ENCODE assay signal across 30 cellular contexts in genomic region chr7:29606830-29607229, GRCh38. TPM values are rescaled to one million over a fixed set of nuclear protein-coding genes. Genes with fewer than 3 reads are reported as not detected.
DNase-seq lines count a peak whose midpoint lies in the region; ATAC-seq and TF ChIP-seq lines count a peak whose summit lies in the region.
"Had no signal": no experiment of that assay in that cellular context is flagged by ENCODE, and none has a peak within 500 bp of the region (broad histone marks: within the 10 kb centered on the region; RNA-seq: fewer than 3 reads in every experiment).

No MANE protein-coding gene starts in this region.

- BruUV-seq in Caco-2 (replicated peaks; lab: Mats Ljungman, UMichigan), result TSS peak; percentile 19

- peaks cover 14% of the 10 kb centered on the region for H3K9me3 Mint-ChIP-seq in Caco-2 (ENCODE audit: unreplicated experiment)
- no peaks in the 10 kb centered on the region for H3K9me3 Mint-ChIP-seq in progenitor cell of endocrine pancreas (ENCODE audit: low read depth)

- POLR2A ChIA-PET in Caco-2 (lab: Charles Lee) (no interaction called here), RWPE1 (lab: Yijun Ruan, JAX; ENCODE audit: low non-redundant PET) (no interaction called here)

- H3K27me3 Mint-ChIP-seq in Caco-2 (ENCODE audit: insufficient read depth, unreplicated experiment) (no peaks in the 10 kb centered on the region), progenitor cell of endocrine pancreas (no peaks in the 10 kb centered on the region)

- intact Hi-C loops in Caco-2 (cut with micrococcal nuclease; ENCODE audit: unreplicated experiment) (loop anchor here (5.0 to 10.0 kb wide), 2 partner anchors 125 to 492 kb away; no protein-coding TSS in a partner anchor), esophagus squamous epithelium (cut with DNase I) (no loop called here)

- H3K36me3 ChIP-seq in Caco-2 (ENCODE audit: control insufficient read depth, insufficient read depth, low read length) (no peaks in the 10 kb centered on the region), esophagus squamous epithelium (no peaks in the 10 kb centered on the region)
- H3K36me3 ChIP-seq: gastrocnemius medialis, Peyer's patch, tibial nerve had no signal

- no peaks in the 10 kb centered on the region for H3K36me3 Mint-ChIP-seq in Caco-2 (ENCODE audit: insufficient read depth, unreplicated experiment)
- H3K36me3 Mint-ChIP-seq in progenitor cell of endocrine pancreas (ENCODE audit: insufficient read depth), result no peaks in the 10 kb centered on the region
- H3K36me3 Mint-ChIP-seq: activated naive CD8-positive, alpha-beta T cell treated with anti-CD3 and anti-CD28 coated beads for 36 hours had no signal

- TF ChIP-seq CTCF in Caco-2 (IDR thresholded peaks at IDR 0.05; ENCODE audit: insufficient read depth in 1 of 2, low read depth in 1 of 2, low read length in 1 of 2, severe bottlenecking in 1 of 2, unreplicated experiment in 1 of 2), result no peak
- no peak for TF ChIP-seq CTCF in RWPE1 (conservative IDR thresholded peaks at IDR 0.05; ENCODE audit: low read depth)
- TF ChIP-seq CTCF in esophagus squamous epithelium (IDR thresholded peaks at IDR 0.05), result no peak
- no peak for TF ChIP-seq CTCF in progenitor cell of endocrine pancreas (IDR thresholded peaks at IDR 0.05; ENCODE audit: unreplicated experiment)

- H3K4me3 Mint-ChIP-seq in Caco-2 (ENCODE audit: unreplicated experiment) (no peak overlapping the region), progenitor cell of endocrine pancreas (ENCODE audit: low read depth) (no peak overlapping the region)
- H3K4me3 Mint-ChIP-seq: activated CD8-positive, alpha-beta T cell treated with anti-CD3 and anti-CD28 coated beads, Interleukin-2, amount 10 ng/mL, durations not matched to agents 7 days and 5 days; activated naive CD8-positive, alpha-beta T cell treated with anti-CD3 and anti-CD28 coated beads for 36 hours; naive B cell; stimulated activated naive CD8-positive, alpha-beta T cell treated with anti-CD3 and anti-CD28 coated beads, Interleukin-15, amount 100 ng/mL, for 72 hours had no signal

- 87 to 88% methylated on average over 4 of the region's 4 CpGs for WGBS in esophagus squamous epithelium, 2 donors

- H3K4me1 Mint-ChIP-seq in Caco-2 (ENCODE audit: low read depth, unreplicated experiment) (peaks cover 47% of the 10 kb centered on the region), progenitor cell of endocrine pancreas (ENCODE audit: low read depth) (peaks cover 34% of the 10 kb centered on the region)
- H3K4me1 Mint-ChIP-seq: activated naive CD8-positive, alpha-beta T cell treated with anti-CD3 and anti-CD28 coated beads for 36 hours; stimulated activated naive CD8-positive, alpha-beta T cell treated with anti-CD3 and anti-CD28 coated beads, Interleukin-15, amount 100 ng/mL, for 72 hours had no signal

- H3K27ac ChIP-seq in RWPE1 (peak overlapping the region; percentile 90), esophagus squamous epithelium (peak overlapping the region; percentile 48 to 79 (median 56))
- H3K27ac ChIP-seq: gastrocnemius medialis, SK-N-MC, skin epidermis, tibial nerve had no signal

- H3K4me1 ChIP-seq in Caco-2, result peaks cover 46% of the 10 kb centered on the region
- peaks cover 6 to 48% (median 19%) of the 10 kb centered on the region in 3 donors for H3K4me1 ChIP-seq in esophagus squamous epithelium
- H3K4me1 ChIP-seq: gastrocnemius medialis had no signal

- ATAC-seq in GM21367 (IDR thresholded peaks at IDR 0.05; ENCODE audit: unreplicated experiment), result no peak
- ATAC-seq: activated CD8-positive, alpha-beta T cell treated with anti-CD3 and anti-CD28 coated beads, Interleukin-2, amount 10 ng/mL, durations not matched to agents 7 days and 5 days; gastrocnemius medialis; stimulated activated naive CD8-positive, alpha-beta T cell treated with anti-CD3 and anti-CD28 coated beads, Interleukin-15, amount 100 ng/mL, for 72 hours had no signal

- no peak for TF ChIP-seq POLR2A in esophagus squamous epithelium (IDR thresholded peaks at IDR 0.05)

- H3K4me3 ChIP-seq in Caco-2 (ENCODE audit: low read depth, low read length), result no peak overlapping the region
- no peak overlapping the region for H3K4me3 ChIP-seq in esophagus squamous epithelium
- H3K4me3 ChIP-seq: gastrocnemius medialis, Peyer's patch, SK-N-MC, skin epidermis, tibial nerve had no signal

- DNase-seq in Caco-2 (no peak), RWPE1 (ENCODE audit: low spot score) (no peak), esophagus squamous epithelium (lab: John Stamatoyannopoulos, UW) (no peak), progenitor cell of endocrine pancreas (ENCODE audit: low spot score, unreplicated experiment) (no peak), SIG-M5 treated with dmso at 0.1 percent for 504 hours (lab: John Stamatoyannopoulos, UW; ENCODE audit: unreplicated experiment) (no peak), inferior parietal cortex (ENCODE audit: extremely low spot score) (no peak), GM19240 (ENCODE audit: insufficient read length, low spot score) (no peak)
- DNase-seq: activated CD4-positive, CD25-positive, alpha-beta regulatory T cell treated with anti-CD3 and anti-CD28 coated beads, Interleukin-2, amount 50 U/mL, for 72 hours; activated CD8-positive, alpha-beta T cell treated with anti-CD3 and anti-CD28 coated beads, Interleukin-2, amount 10 ng/mL, durations not matched to agents 7 days and 5 days; activated naive CD8-positive, alpha-beta T cell treated with anti-CD3 and anti-CD28 coated beads for 36 hours; activated T-cell treated with anti-CD3 and anti-CD28 coated beads for 4 hours; C1 segment of cervical spinal cord; COR-L47; gastrocnemius medialis; KBM-7; MM.1S; naive B cell; NCI-H1417; NCI-H2029 treated with DMSO at 0.1 percent for 48 hours; NCI-H2227 treated with DMSO at 0.1 percent for 48 hours; stimulated activated CD4-positive, alpha-beta T cell treated with anti-CD3 and anti-CD28 coated beads, Interleukin-1b, Interleukin-23, amount 100 ng/mL, for 48 hours; stimulated activated CD8-positive, alpha-beta memory T cell treated with anti-CD3 and anti-CD28 coated beads, Interleukin-4, amount 100 ng/mL, for 48 hours; stimulated activated naive CD8-positive, alpha-beta T cell treated with anti-CD3 and anti-CD28 coated beads, Interleukin-15, amount 100 ng/mL, for 72 hours; T-helper 2 cell had no signal

- H3K27ac Mint-ChIP-seq in Caco-2 (ENCODE audit: unreplicated experiment), result peak overlapping the region; percentile 83
- H3K27ac Mint-ChIP-seq in progenitor cell of endocrine pancreas, result peak overlapping the region; percentile 91
- H3K27ac Mint-ChIP-seq: activated CD8-positive, alpha-beta T cell treated with anti-CD3 and anti-CD28 coated beads, Interleukin-2, amount 10 ng/mL, durations not matched to agents 7 days and 5 days; activated naive CD8-positive, alpha-beta T cell treated with anti-CD3 and anti-CD28 coated beads for 36 hours; naive B cell; stimulated activated naive CD8-positive, alpha-beta T cell treated with anti-CD3 and anti-CD28 coated beads, Interleukin-15, amount 100 ng/mL, for 72 hours had no signal

- CTCF ChIA-PET in Caco-2 (lab: Charles Lee) (interaction anchor here (1.3 kb wide), 1 partner anchor 29 kb away, joined by 6 read pairs; no protein-coding TSS in a partner anchor), RWPE1 (lab: Yijun Ruan, JAX) (no interaction called here)

- H3K27me3 ChIP-seq in Caco-2 (replicated peaks; ENCODE audit: control insufficient read depth, insufficient read depth, low read length), result no peaks in the 10 kb centered on the region
- no peaks in the 10 kb centered on the region for H3K27me3 ChIP-seq in esophagus squamous epithelium
- H3K27me3 ChIP-seq: gastrocnemius medialis, Peyer's patch, tibial nerve had no signal

- H3K9me3 ChIP-seq in Caco-2 (no peaks in the 10 kb centered on the region), esophagus squamous epithelium (no peaks in the 10 kb centered on the region)
- H3K9me3 ChIP-seq: gastrocnemius medialis, Peyer's patch, tibial nerve had no signal

RNA-seq across cellular contexts. Expression of gene PRR15, which starts 43.2 kb away (rescaled TPM):
- total RNA-seq in Caco-2 (2022), result 22.6 and 28.9 TPM in 2 replicates
- 1 to 10 TPM in 2 of 4 donors, under 1 TPM in 2; 0.53 to 1.6 (median 0.95) TPM for total RNA-seq in esophagus squamous epithelium
- total RNA-seq in progenitor cell of endocrine pancreas, result 13.0 and 16.0 TPM in 2 replicates
- total RNA-seq: activated CD8-positive, alpha-beta T cell treated with anti-CD3 and anti-CD28 coated beads, Interleukin-2, amount 10 ng/mL, durations not matched to agents 7 days and 5 days; activated naive CD8-positive, alpha-beta T cell treated with anti-CD3 and anti-CD28 coated beads for 36 hours; cerebellum had no signal
